Comparison of ENCODE assay signal across 19 cellular contexts in the genomic region with DNA sequence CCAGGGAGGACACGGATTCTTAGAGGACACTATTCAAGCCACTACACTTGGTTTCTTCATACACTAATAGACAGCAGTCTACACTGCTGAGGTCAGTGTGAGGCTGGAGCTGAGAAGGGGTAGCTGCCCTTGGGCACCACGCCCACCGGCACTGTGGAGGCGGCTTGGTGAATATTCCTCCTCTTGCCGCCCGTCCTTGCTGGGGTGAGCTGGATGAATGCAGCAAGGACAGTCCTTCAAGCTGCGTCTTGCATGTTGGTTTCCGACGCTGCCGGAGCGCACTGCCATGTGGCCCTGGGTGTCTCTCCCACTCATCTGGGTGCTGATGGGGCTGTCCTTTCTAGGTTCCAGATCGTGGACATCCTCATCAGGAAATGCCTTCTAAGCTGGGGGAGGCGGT. TPM values are rescaled to one million over a fixed set of nuclear protein-coding genes. Genes with fewer than 3 reads are reported as not detected.
"Had no signal": no experiment of that assay in that cellular context is flagged by ENCODE, and none has a peak within 500 bp of the region (broad histone marks: within the 10 kb centered on the region; RNA-seq: fewer than 3 reads in every experiment).

No MANE protein-coding gene starts in this region.

- H3K27me3 ChIP-seq: esophagus muscularis mucosa, gastroesophageal sphincter, ovary, tibial artery had no signal

- H3K4me1 Mint-ChIP-seq: memory B cell, natural killer cell had no signal

- ATAC-seq: activated CD8-positive, alpha-beta T cell treated with anti-CD3 and anti-CD28 coated beads for 36 hours; gastroesophageal sphincter; natural killer cell; stimulated activated naive CD8-positive, alpha-beta T cell treated with anti-CD3 and anti-CD28 coated beads, Interleukin-15, Interleukin-2, amounts not matched to agents 100 U/mL and 50 U/mL, for 24 hours had no signal

- H3K27ac Mint-ChIP-seq: activated CD8-positive, alpha-beta T cell treated with anti-CD3 and anti-CD28 coated beads for 36 hours; activated naive CD4-positive, alpha-beta T cell treated with anti-CD3 and anti-CD28 coated beads for 36 hours; activated T-cell treated with anti-CD3 and anti-CD28 coated beads, Interleukin-2, amount 50 U/mL, for 24 hours; memory B cell; natural killer cell; T-helper 2 cell treated with Interferon-gamma antibody and Interleukin-4, amounts not matched to agents 5 μg/mL and 100 μg/mL, for 36 hours had no signal

- H3K4me3 ChIP-seq: coronary artery, esophagus muscularis mucosa, gastroesophageal sphincter, ovary, tibial artery had no signal

- H3K9me3 Mint-ChIP-seq: activated CD8-positive, alpha-beta T cell treated with anti-CD3 and anti-CD28 coated beads for 36 hours; activated naive CD4-positive, alpha-beta T cell treated with anti-CD3 and anti-CD28 coated beads for 36 hours; activated T-cell treated with anti-CD3 and anti-CD28 coated beads, Interleukin-2, amount 50 U/mL, for 24 hours; memory B cell; natural killer cell; T-helper 2 cell treated with Interferon-gamma antibody and Interleukin-4, amounts not matched to agents 5 μg/mL and 100 μg/mL, for 36 hours had no signal

- H3K36me3 Mint-ChIP-seq: natural killer cell had no signal

- H3K9me3 ChIP-seq: esophagus muscularis mucosa, gastroesophageal sphincter, ovary, SK-N-SH, tibial artery had no signal

- H3K27ac ChIP-seq: coronary artery, esophagus muscularis mucosa, gastroesophageal sphincter, ovary, tibial artery had no signal

- DNase-seq: activated CD4-positive, alpha-beta T cell treated with anti-CD3 and anti-CD28 coated beads for 48 hours; activated CD8-positive, alpha-beta T cell treated with anti-CD3 and anti-CD28 coated beads for 36 hours; activated naive CD4-positive, alpha-beta T cell treated with anti-CD3 and anti-CD28 coated beads for 36 hours; activated T-cell treated with anti-CD3 and anti-CD28 coated beads, Interleukin-2, amount 50 U/mL, for 24 hours; anterior cingulate cortex; effector CD4-positive, alpha-beta T cell; natural killer cell; ovary; stimulated activated CD4-positive, alpha-beta T cell treated with anti-CD3 and anti-CD28 coated beads, Interleukin-1b, Interleukin-23, amount 100 ng/mL, for 48 hours; stimulated activated naive CD8-positive, alpha-beta T cell treated with anti-CD3 and anti-CD28 coated beads, Interleukin-15, Interleukin-2, amounts not matched to agents 100 U/mL and 50 U/mL, for 24 hours; tibial artery had no signal

- H3K4me3 Mint-ChIP-seq: activated CD8-positive, alpha-beta T cell treated with anti-CD3 and anti-CD28 coated beads for 36 hours; activated naive CD4-positive, alpha-beta T cell treated with anti-CD3 and anti-CD28 coated beads for 36 hours; activated T-cell treated with anti-CD3 and anti-CD28 coated beads, Interleukin-2, amount 50 U/mL, for 24 hours; memory B cell; natural killer cell; T-helper 2 cell treated with Interferon-gamma antibody and Interleukin-4, amounts not matched to agents 5 μg/mL and 100 μg/mL, for 36 hours had no signal

- H3K36me3 ChIP-seq: ovary had no signal

RNA-seq across cellular contexts. Expression of a gene that starts 2.6 kb away (rescaled TPM):
- total RNA-seq: activated CD8-positive, alpha-beta T cell treated with anti-CD3 and anti-CD28 coated beads for 36 hours had no signal

RNA-seq across cellular contexts. Expression of a gene that starts 15.9 kb away (rescaled TPM):
- total RNA-seq: endothelial cell of umbilical vein, esophagus muscularis mucosa, liver had no signal
- polyA plus RNA-seq: endothelial cell of umbilical vein, liver had no signal
